In the genomic region with DNA sequence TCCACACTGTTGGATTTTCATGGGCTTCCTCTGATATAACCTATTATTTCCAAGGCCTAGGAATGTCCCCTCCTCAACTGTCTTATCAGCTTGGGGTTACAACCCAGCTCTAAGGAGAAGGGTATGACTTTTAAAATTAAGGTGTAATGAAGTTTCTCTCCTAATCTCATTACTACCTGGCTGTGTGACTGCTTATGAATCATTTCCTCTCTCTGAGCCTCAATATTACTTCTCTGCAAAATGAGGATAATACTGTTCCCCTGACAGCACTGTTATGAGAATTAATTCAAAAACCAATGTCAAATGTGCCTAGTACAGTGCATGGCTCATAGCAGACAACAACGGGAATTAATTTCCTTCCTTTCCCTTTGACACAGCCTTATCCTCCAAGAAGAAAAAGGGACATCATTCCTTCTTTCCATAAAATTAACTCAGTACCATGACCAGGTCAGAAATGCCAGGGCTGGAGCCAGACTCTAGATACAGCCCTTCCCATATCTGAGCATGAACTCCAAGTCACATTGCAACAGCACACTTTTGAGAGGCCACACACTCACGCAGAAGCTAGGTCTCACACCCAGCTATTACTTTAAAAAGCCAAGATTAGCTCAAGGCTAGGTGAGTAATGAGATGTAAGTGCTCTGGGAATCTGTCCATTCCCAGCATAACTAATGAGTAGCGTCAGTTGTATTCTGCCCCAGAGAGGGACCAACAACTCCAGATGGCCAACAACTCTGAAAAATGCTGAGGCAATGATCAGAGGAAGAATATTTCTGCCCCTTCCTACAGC, we compare ENCODE assay signal across 10 cellular contexts.
DNase-seq lines count a peak whose midpoint lies in the region; ATAC-seq and TF ChIP-seq lines count a peak whose summit lies in the region.
"Had no signal": no experiment of that assay in that cellular context is flagged by ENCODE, and none has a peak within 500 bp of the region (broad histone marks: within the 10 kb centered on the region; RNA-seq: fewer than 3 reads in every experiment).

No MANE protein-coding gene starts in this region.

- intact Hi-C loops in left cardiac atrium (cut with DNase I): no loop called here

- DNase-seq in SHP77 treated with DMSO at 0.1 percent for 48 hours (lab: John Stamatoyannopoulos, UW) (peak; percentile 1), SHP77 (lab: John Stamatoyannopoulos, UW) (no peak), left cardiac atrium (no peak), upper lobe of left lung (peak in 1 of 2 donors; percentile 78), SIG-M5 treated with dmso at 0.1 percent for 504 hours (lab: John Stamatoyannopoulos, UW; ENCODE audit: unreplicated experiment) (no peak)
- no peak for DNase-seq in activated T-cell treated with anti-CD3 and anti-CD28 coated beads, Interleukin-2, amount 50 U/mL, for 4 hours
- DNase-seq: 8988T had no signal

- no peak overlapping the region for H3K4me3 Mint-ChIP-seq in activated T-cell treated with anti-CD3 and anti-CD28 coated beads, Interleukin-2, amount 50 U/mL, for 4 hours

- no peaks in the 10 kb centered on the region for H3K27me3 ChIP-seq in upper lobe of left lung

- no peaks in the 10 kb centered on the region for H3K27me3 Mint-ChIP-seq in activated T-cell treated with anti-CD3 and anti-CD28 coated beads, Interleukin-2, amount 50 U/mL, for 4 hours (ENCODE audit: low read depth)

- H3K4me1 Mint-ChIP-seq in activated T-cell treated with anti-CD3 and anti-CD28 coated beads, Interleukin-2, amount 50 U/mL, for 4 hours (ENCODE audit: low read depth): no peaks in the 10 kb centered on the region

- ATAC-seq in left cardiac atrium (peak; percentile 72 to 91), upper lobe of left lung (ENCODE audit: low FRiP score in 2 of 2) (peak; percentile 90), HG02938 (IDR thresholded peaks at IDR 0.05; ENCODE audit: unreplicated experiment) (no peak)
- no peak for ATAC-seq in activated T-cell treated with anti-CD3 and anti-CD28 coated beads, Interleukin-2, amount 50 U/mL, for 4 hours

- TF ChIP-seq EP300 in upper lobe of left lung (IDR thresholded peaks at IDR 0.05): peak in 1 of 4 donors; percentile 34

- H3K27ac ChIP-seq in angular gyrus (ENCODE audit: low read depth, low read length): peak overlapping the region; percentile 32
- H3K27ac ChIP-seq in upper lobe of left lung: peak overlapping the region; percentile 15 to 42 (median 20)
- H3K27ac ChIP-seq: SK-N-MC had no signal

- 61 to 72% methylated on average over 3 of the region's 3 CpGs for WGBS in upper lobe of left lung, 2 donors

- no peaks in the 10 kb centered on the region for H3K4me1 ChIP-seq in upper lobe of left lung

- no peaks in the 10 kb centered on the region for H3K9me3 ChIP-seq in upper lobe of left lung

- H3K9me3 Mint-ChIP-seq in activated T-cell treated with anti-CD3 and anti-CD28 coated beads, Interleukin-2, amount 50 U/mL, for 4 hours: no peaks in the 10 kb centered on the region

- H3K36me3 Mint-ChIP-seq in activated T-cell treated with anti-CD3 and anti-CD28 coated beads, Interleukin-2, amount 50 U/mL, for 4 hours (ENCODE audit: insufficient read depth): no peaks in the 10 kb centered on the region

- no peak overlapping the region for H3K4me3 ChIP-seq in upper lobe of left lung
- H3K4me3 ChIP-seq: SK-N-MC had no signal

- TF ChIP-seq CTCF in upper lobe of left lung (IDR thresholded peaks at IDR 0.05): no peak

- TF ChIP-seq POLR2A in upper lobe of left lung (IDR thresholded peaks at IDR 0.05): no peak

- H3K36me3 ChIP-seq in upper lobe of left lung: no peaks in the 10 kb centered on the region

Comparison
In these comparisons a context has a peak if more than half of its experiments do, and no peak if none do; other contexts are left out.
1. ATAC-seq: peak in left cardiac atrium (2 of 2) and upper lobe of left lung (2 of 2); none in HG02938 (single experiment) and activated T-cell treated with anti-CD3 and anti-CD28 coated beads, Interleukin-2, amount 50 U/mL, for 4 hours (0 of 2).